ENCODE assay signal across 8 cellular contexts in genomic region chr3:28151608-28152228, GRCh38.
DNase-seq lines count a peak whose midpoint lies in the region; ATAC-seq and TF ChIP-seq lines count a peak whose summit lies in the region.

No MANE protein-coding gene starts in this region.

- H3K4me3 Mint-ChIP-seq in type B pancreatic cell (no peak overlapping the region), neural progenitor cell (no peak overlapping the region)

- H3K4me1 ChIP-seq in ACC112 (ENCODE audit: control insufficient read depth, insufficient read depth, low read length, unreplicated experiment) (peaks cover 7% of the 10 kb centered on the region), neural progenitor cell (no peaks in the 10 kb centered on the region)

- no peaks in the 10 kb centered on the region for H3K79me2 ChIP-seq in ACC112 (ENCODE audit: control insufficient read depth, insufficient read depth, low read length, unreplicated experiment)
- no peaks in the 10 kb centered on the region for H3K79me2 ChIP-seq in neural progenitor cell (ENCODE audit: low read depth)

- H4K20me1 ChIP-seq in neural progenitor cell (ENCODE audit: low read depth), result no peaks in the 10 kb centered on the region

- peak overlapping the region; percentile 55 for H3K27ac ChIP-seq in ACC112 (ENCODE audit: low read depth, low read length)
- no peak overlapping the region for H3K27ac ChIP-seq in neural progenitor cell

- H3K4me2 ChIP-seq in neural progenitor cell, result no peak overlapping the region

- H2AFZ ChIP-seq in ACC112 (ENCODE audit: low read length, unreplicated experiment) (peak overlapping the region; percentile 99), neural progenitor cell (replicated peaks) (no peak overlapping the region)

- no peaks in the 10 kb centered on the region for H3K36me3 Mint-ChIP-seq in type B pancreatic cell
- no peaks in the 10 kb centered on the region for H3K36me3 Mint-ChIP-seq in neural progenitor cell

- ATAC-seq in GM19025 (IDR thresholded peaks at IDR 0.05; ENCODE audit: low read depth, unreplicated experiment) (peak; percentile 86), HG03045 (IDR thresholded peaks at IDR 0.05; ENCODE audit: unreplicated experiment) (peak; percentile 66)

- no peaks in the 10 kb centered on the region for H3K9me3 Mint-ChIP-seq in type B pancreatic cell
- H3K9me3 Mint-ChIP-seq in neural progenitor cell, result peaks cover 7% of the 10 kb centered on the region

- H3K36me3 ChIP-seq in ACC112 (ENCODE audit: insufficient read depth, low read length) (no peaks in the 10 kb centered on the region), neural progenitor cell (no peaks in the 10 kb centered on the region)

- no peaks in the 10 kb centered on the region for H3K27me3 ChIP-seq in ACC112 (ENCODE audit: insufficient read depth, low read length)
- no peaks in the 10 kb centered on the region for H3K27me3 ChIP-seq in neural progenitor cell

- no peak overlapping the region for H3K9ac ChIP-seq in neural progenitor cell

- peak overlapping the region; percentile 74 for H3K4me3 ChIP-seq in ACC112 (ENCODE audit: low read depth, low read length)
- H3K4me3 ChIP-seq in cardiac fibroblast (replicated peaks in 1 of 2; ENCODE audit: low read depth in 2 of 2, low read length in 2 of 2), result no peak overlapping the region
- no peak overlapping the region for H3K4me3 ChIP-seq in neural progenitor cell

- H3K4me1 Mint-ChIP-seq in type B pancreatic cell (ENCODE audit: unreplicated experiment), result no peaks in the 10 kb centered on the region
- no peaks in the 10 kb centered on the region for H3K4me1 Mint-ChIP-seq in neural progenitor cell

- no peaks in the 10 kb centered on the region for H3K9me3 ChIP-seq in neural progenitor cell (ENCODE audit: low read depth)

- no peak for TF ChIP-seq CTCF in cardiac fibroblast (IDR thresholded peaks at IDR 0.05; ENCODE audit: low read depth, low read length)
- no peak for TF ChIP-seq CTCF in type B pancreatic cell (conservative IDR thresholded peaks at IDR 0.05)
- TF ChIP-seq CTCF in neural progenitor cell (IDR thresholded peaks at IDR 0.05), result no peak

- no peaks in the 10 kb centered on the region for H3F3A ChIP-seq in neural progenitor cell (ENCODE audit: low read depth)

- H3K27ac Mint-ChIP-seq in type B pancreatic cell (no peak overlapping the region), neural progenitor cell (no peak overlapping the region)

- no peaks in the 10 kb centered on the region for H3K27me3 Mint-ChIP-seq in type B pancreatic cell
- no peaks in the 10 kb centered on the region for H3K27me3 Mint-ChIP-seq in neural progenitor cell (ENCODE audit: insufficient read depth, low read depth)

- DNase-seq in cardiac fibroblast (ENCODE audit: low read depth in 2 of 2) (peak; percentile 39 to 44), NCI-H1436 (lab: John Stamatoyannopoulos, UW) (no peak), dermis blood vessel endothelial cell (no peak), type B pancreatic cell (ENCODE audit: extremely low spot score, unreplicated experiment) (no peak), neural progenitor cell (ENCODE audit: low spot score) (no peak)

Comparison
In these comparisons a context has a peak if more than half of its experiments do, and no peak if none do; other contexts are left out.
1. DNase-seq: peak in cardiac fibroblast (2 of 2); none in NCI-H1436 (single experiment), dermis blood vessel endothelial cell (single experiment), type B pancreatic cell (single experiment) and neural progenitor cell (single experiment).